In the genomic region with DNA sequence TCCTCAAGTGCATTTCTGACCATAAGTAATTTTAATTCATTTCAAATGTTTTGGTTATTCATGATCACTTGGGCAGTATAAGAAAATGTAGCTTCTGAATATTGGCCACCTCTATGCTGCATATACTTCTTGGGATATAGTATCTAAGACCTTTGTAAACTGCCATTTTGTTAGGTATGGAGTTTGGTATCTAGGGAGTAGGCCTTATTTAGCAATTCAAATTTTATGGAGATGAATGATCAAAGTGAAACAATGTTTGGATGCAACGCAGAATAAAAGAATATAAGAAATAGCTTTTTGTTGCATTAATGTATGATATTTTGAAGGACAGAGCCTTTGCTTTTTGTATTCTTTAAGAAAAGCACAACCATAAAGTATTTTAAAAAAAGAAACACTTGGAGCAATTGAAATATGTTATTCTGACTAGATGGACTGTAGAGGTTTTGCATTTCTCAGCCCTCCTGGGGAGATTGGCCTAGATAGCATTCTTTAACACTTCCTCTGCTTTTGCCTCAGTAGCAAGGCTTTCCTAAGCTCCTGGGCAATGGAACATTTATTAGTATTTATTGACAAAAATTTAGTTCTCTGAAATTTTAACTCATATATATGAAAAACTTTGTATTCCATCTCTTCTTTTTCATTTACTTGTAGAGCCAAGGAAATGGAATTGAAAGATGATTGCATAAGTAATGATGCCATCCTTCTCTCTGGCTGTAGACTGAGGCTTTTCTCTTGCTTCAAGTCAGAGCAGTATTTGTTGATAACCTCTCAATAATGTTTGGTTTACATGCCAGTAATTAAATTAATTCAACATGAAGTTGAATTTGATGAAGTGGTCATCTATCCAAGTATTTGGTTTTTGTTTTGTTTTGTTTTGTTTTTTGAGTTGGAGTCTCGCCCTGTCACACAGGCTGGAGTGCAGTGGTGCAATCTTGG, we compare ENCODE assay signal across 1 cellular context.
TF ChIP-seq lines count a peak whose summit lies in the region.

No MANE protein-coding gene starts in this region.

TF ChIP-seq in K562, 482 proteins besides CTCF, POLR2A, EP300 and RAD21:
- TF ChIP-seq HNRNPK (IDR thresholded peaks at IDR 0.05; ENCODE audit: low read depth, low read length, poor library complexity, severe bottlenecking): no peak
- TF ChIP-seq, protein P1, sequence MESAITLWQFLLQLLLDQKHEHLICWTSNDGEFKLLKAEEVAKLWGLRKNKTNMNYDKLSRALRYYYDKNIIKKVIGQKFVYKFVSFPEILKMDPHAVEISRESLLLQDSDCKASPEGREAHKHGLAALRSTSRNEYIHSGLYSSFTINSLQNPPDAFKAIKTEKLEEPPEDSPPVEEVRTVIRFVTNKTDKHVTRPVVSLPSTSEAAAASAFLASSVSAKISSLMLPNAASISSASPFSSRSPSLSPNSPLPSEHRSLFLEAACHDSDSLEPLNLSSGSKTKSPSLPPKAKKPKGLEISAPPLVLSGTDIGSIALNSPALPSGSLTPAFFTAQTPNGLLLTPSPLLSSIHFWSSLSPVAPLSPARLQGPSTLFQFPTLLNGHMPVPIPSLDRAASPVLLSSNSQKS (CRISPR knock-in tag; IDR thresholded peaks at IDR 0.05): no peak
- TF ChIP-seq NFIX (CRISPR knock-in tag; IDR thresholded peaks at IDR 0.05; ENCODE audit: low read depth): no peak
- TF ChIP-seq, protein P2, sequence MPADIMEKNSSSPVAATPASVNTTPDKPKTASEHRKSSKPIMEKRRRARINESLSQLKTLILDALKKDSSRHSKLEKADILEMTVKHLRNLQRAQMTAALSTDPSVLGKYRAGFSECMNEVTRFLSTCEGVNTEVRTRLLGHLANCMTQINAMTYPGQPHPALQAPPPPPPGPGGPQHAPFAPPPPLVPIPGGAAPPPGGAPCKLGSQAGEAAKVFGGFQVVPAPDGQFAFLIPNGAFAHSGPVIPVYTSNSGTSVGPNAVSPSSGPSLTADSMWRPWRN (IDR thresholded peaks at IDR 0.05; ENCODE audit: low read depth): no peak
- no peak for TF ChIP-seq SMAD2 (IDR thresholded peaks at IDR 0.05; ENCODE audit: low read depth, low read length)
- TF ChIP-seq, protein P3, sequence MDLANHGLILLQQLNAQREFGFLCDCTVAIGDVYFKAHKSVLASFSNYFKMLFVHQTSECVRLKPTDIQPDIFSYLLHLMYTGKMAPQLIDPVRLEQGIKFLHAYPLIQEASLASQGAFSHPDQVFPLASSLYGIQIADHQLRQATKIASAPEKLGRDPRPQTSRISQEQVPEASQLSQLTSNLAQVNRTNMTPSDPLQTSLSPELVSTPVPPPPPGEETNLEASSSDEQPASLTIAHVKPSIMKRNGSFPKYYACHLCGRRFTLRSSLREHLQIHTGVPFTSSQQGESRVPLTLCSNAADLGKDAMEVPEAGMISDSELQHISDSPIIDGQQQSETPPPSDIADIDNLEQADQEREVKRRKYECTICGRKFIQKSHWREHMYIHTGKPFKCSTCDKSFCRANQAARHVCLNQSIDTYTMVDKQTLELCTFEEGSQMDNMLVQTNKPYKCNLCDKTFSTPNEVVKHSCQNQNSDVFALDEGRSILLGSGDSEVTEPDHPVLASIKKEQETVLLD (IDR thresholded peaks at IDR 0.05): no peak
- TF ChIP-seq SIX5 (IDR thresholded peaks at IDR 0.05; ENCODE audit: borderline replicate concordance in 1 of 2, insufficient read depth in 1 of 2, low read depth in 1 of 2, low read length in 2 of 2): no peak
- TF ChIP-seq ARID2 (IDR thresholded peaks at IDR 0.05): no peak
- no peak for TF ChIP-seq EZH2 (IDR thresholded peaks at IDR 0.05; ENCODE audit: borderline replicate concordance, low read depth, low read length)
- no peak for TF ChIP-seq ZNF707 (CRISPR knock-in tag; conservative IDR thresholded peaks at IDR 0.05)
- no peak for TF ChIP-seq NCOA6 (IDR thresholded peaks at IDR 0.05)
- TF ChIP-seq ERF (CRISPR knock-in tag; IDR thresholded peaks at IDR 0.05): no peak
- TF ChIP-seq, protein P4, sequence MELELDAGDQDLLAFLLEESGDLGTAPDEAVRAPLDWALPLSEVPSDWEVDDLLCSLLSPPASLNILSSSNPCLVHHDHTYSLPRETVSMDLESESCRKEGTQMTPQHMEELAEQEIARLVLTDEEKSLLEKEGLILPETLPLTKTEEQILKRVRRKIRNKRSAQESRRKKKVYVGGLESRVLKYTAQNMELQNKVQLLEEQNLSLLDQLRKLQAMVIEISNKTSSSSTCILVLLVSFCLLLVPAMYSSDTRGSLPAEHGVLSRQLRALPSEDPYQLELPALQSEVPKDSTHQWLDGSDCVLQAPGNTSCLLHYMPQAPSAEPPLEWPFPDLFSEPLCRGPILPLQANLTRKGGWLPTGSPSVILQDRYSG (tag; conservative IDR thresholded peaks at IDR 0.05; ENCODE audit: low read depth): no peak
- no peak for TF ChIP-seq ZNF212 (CRISPR knock-in tag; IDR thresholded peaks at IDR 0.05)
- TF ChIP-seq NR2F6 (CRISPR knock-in tag; IDR thresholded peaks at IDR 0.05): no peak
- no peak for TF ChIP-seq FOXJ3 (CRISPR knock-in tag; IDR thresholded peaks at IDR 0.05)
- TF ChIP-seq SAFB (IDR thresholded peaks at IDR 0.05; ENCODE audit: borderline replicate concordance, low read depth, low read length): no peak
